Comparison of ENCODE assay signal across 18 cellular contexts in genomic region chr20:57493091-57493615, GRCh38. TPM values are rescaled to one million over a fixed set of nuclear protein-coding genes. Genes with fewer than 3 reads are reported as not detected.
DNase-seq lines count a peak whose midpoint lies in the region; ATAC-seq, FAIRE-seq and TF ChIP-seq lines count a peak whose summit lies in the region.
"Had no signal": no experiment of that assay in that cellular context is flagged by ENCODE, and none has a peak within 500 bp of the region (broad histone marks: within the 10 kb centered on the region; RNA-seq: fewer than 3 reads in every experiment).

No MANE protein-coding gene starts in this region.

- no peak for TF ChIP-seq EP300 in GM12878 (IDR thresholded peaks at IDR 0.05; ENCODE audit: borderline replicate concordance in 1 of 2, control insufficient read depth in 1 of 2, low read depth in 2 of 2, low read length in 2 of 2)

- H4K20me1 ChIP-seq in BLaER1 treated with 17β-estradiol and CSF1 and Interleukin-3, amounts not matched to agents 10 nM and 100 nM: no peaks in the 10 kb centered on the region
- no peaks in the 10 kb centered on the region for H4K20me1 ChIP-seq in Loucy (ENCODE audit: insufficient read depth, low read length, poor library complexity, severe bottlenecking)
- H4K20me1 ChIP-seq in GM12878 (ENCODE audit: control insufficient read depth, insufficient read depth): no peaks in the 10 kb centered on the region
- peaks cover 3% of the 10 kb centered on the region for H4K20me1 ChIP-seq in neural progenitor cell (ENCODE audit: low read depth)

- intact Hi-C loops in GM12878 (cut with micrococcal nuclease; ENCODE audit: unreplicated experiment): no loop called here

- TF ChIP-seq RAD21 in GM12878 (IDR thresholded peaks at IDR 0.05; ENCODE audit: insufficient read depth, low read depth, low read length): no peak

- DNase-seq in GM12878 (ENCODE audit: low read depth, low spot score): no peak
- peak; percentile 49 for DNase-seq in neural progenitor cell (ENCODE audit: low spot score)
- no peak for DNase-seq in stimulated activated CD4-positive, alpha-beta T cell treated with anti-CD3 and anti-CD28 coated beads, Interleukin-4, amount 100 ng/mL, for 4 hours
- no peak for DNase-seq in NCI-H1105 treated with DMSO at 0.1 percent for 48 hours (lab: John Stamatoyannopoulos, UW)
- no peak for DNase-seq in DMS79 treated with DMSO at 0.1 percent for 48 hours (lab: John Stamatoyannopoulos, UW)
- DNase-seq: EL, GOT3, NCI-H1105, NCI-H187, NCI-H69, SHP77, SK-N-SH had no signal

- H3K27me3 Mint-ChIP-seq in neural progenitor cell (ENCODE audit: insufficient read depth, low read depth): peaks cover 4% of the 10 kb centered on the region

- H3K27ac ChIP-seq in BLaER1 treated with 17β-estradiol and CSF1 and Interleukin-3, amounts not matched to agents 10 nM and 100 nM: peak overlapping the region in 8 of 11 experiments; percentile 13 to 51 (median 34); a peak in 10 of 22 replicates
- H3K27ac ChIP-seq in GM12878 (ENCODE audit: control insufficient read depth, insufficient read depth) (no peak overlapping the region), neural progenitor cell (no peak overlapping the region)
- H3K27ac ChIP-seq: A549 had no signal

- 71% methylated on average over 10 of the region's 10 CpGs for WGBS in GM12878 (ENCODE audit: insufficient coverage, insufficient replicate concordance, low lambda C conversion rate, missing lambda C conversion rate)

- H3K79me2 ChIP-seq in Loucy (ENCODE audit: insufficient read depth, low read length) (no peaks in the 10 kb centered on the region), GM12878 (ENCODE audit: control insufficient read depth, insufficient read depth, low read length) (no peaks in the 10 kb centered on the region), neural progenitor cell (ENCODE audit: low read depth) (no peaks in the 10 kb centered on the region)

- TF ChIP-seq POLR2A in GM12878 (IDR thresholded peaks at IDR 0.05; ENCODE audit: low read depth, low read length): no peak

- TF ChIP-seq CTCF in Loucy (conservative IDR thresholded peaks at IDR 0.05; ENCODE audit: low read length) (no peak), GM12878 (IDR thresholded peaks at IDR 0.05 in 2 of 3, conservative IDR thresholded peaks at IDR 0.05 in 1 of 3; ENCODE audit: control insufficient read depth in 2 of 3, extremely low read depth in 1 of 3, insufficient read depth in 1 of 3, low read depth in 3 of 3, low read length in 3 of 3) (no peak), neural progenitor cell (IDR thresholded peaks at IDR 0.05) (no peak)

- H3K36me3 Mint-ChIP-seq in neural progenitor cell: no peaks in the 10 kb centered on the region

- H3K36me3 ChIP-seq in BLaER1 treated with 17β-estradiol and CSF1 and Interleukin-3, amounts not matched to agents 10 nM and 100 nM: peaks cover 0 to 5% (median 0%) of the 10 kb centered on the region in 11 experiments; a peak in 2 of 22 replicates
- no peaks in the 10 kb centered on the region for H3K36me3 ChIP-seq in Loucy (ENCODE audit: insufficient read depth, low read length)
- H3K36me3 ChIP-seq in GM12878 (ENCODE audit: control insufficient read depth in 2 of 2, insufficient read depth in 2 of 2, low read length in 1 of 2): no peaks in the 10 kb centered on the region
- no peaks in the 10 kb centered on the region for H3K36me3 ChIP-seq in neural progenitor cell

- no peaks in the 10 kb centered on the region for H3K27me3 ChIP-seq in BLaER1 treated with 17β-estradiol and CSF1 and Interleukin-3, amounts not matched to agents 10 nM and 100 nM
- H3K27me3 ChIP-seq in Loucy (ENCODE audit: insufficient read depth, low read length, poor library complexity, severe bottlenecking): no peaks in the 10 kb centered on the region
- peaks cover 0 to 2% of the 10 kb centered on the region in 2 experiments; a peak in 1 of 4 replicates for H3K27me3 ChIP-seq in GM12878 (replicated peaks in 1 of 2; ENCODE audit: control insufficient read depth in 2 of 2, insufficient read depth in 2 of 2, low read length in 1 of 2)
- peaks cover 7% of the 10 kb centered on the region for H3K27me3 ChIP-seq in neural progenitor cell

- RAD21 ChIA-PET in GM12878 (lab: Charles Lee; ENCODE audit: unreplicated experiment): interaction anchor here (1.0 to 2.6 kb wide), 13 partner anchors 10 to 112 kb away, joined by 3 to 13 read pairs (median 5); no protein-coding TSS in a partner anchor

- H2AFZ ChIP-seq in Loucy (ENCODE audit: low read length) (0 out of 2 replicates have a peak overlapping the region, but pooled peaks have one; percentile 3), GM12878 (ENCODE audit: control insufficient read depth, low read depth, low read length) (no peak overlapping the region; the same call in 1 of the 2 replicates), neural progenitor cell (replicated peaks) (no peak overlapping the region)

- in situ Hi-C loops in GM12878 (cut with MboI): no loop called here

- H3K27ac Mint-ChIP-seq in neural progenitor cell: no peak overlapping the region
- H3K27ac Mint-ChIP-seq: CD14-positive monocyte had no signal

- SMC1A ChIA-PET in GM12878 (lab: Charles Lee; ENCODE audit: uncharacterized antibody, unreplicated experiment): interaction anchor here (0.7 to 2.8 kb wide), 18 partner anchors 8 to 240 kb away, joined by 3 to 48 read pairs (median 5); partner anchors contain the start of gene RBM38

- no peaks in the 10 kb centered on the region for H3K9me2 ChIP-seq in Loucy (replicated peaks; ENCODE audit: low read depth, low read length)
- H3K9me2 ChIP-seq: SK-N-SH had no signal

- no TSS peak for BruUV-seq in GM12878 (replicated peaks; lab: Mats Ljungman, UMichigan)

- H3K9ac ChIP-seq in BLaER1 treated with 17β-estradiol and CSF1 and Interleukin-3, amounts not matched to agents 10 nM and 100 nM: peak overlapping the region in 10 of 11 experiments; percentile 12 to 60 (median 28); a peak in 14 of 22 replicates
- H3K9ac ChIP-seq in Loucy (ENCODE audit: low read depth, low read length, poor library complexity, severe bottlenecking): peak overlapping the region; percentile 76
- H3K9ac ChIP-seq in GM12878 (ENCODE audit: control insufficient read depth, insufficient read depth, low read length): no peak overlapping the region
- H3K9ac ChIP-seq in neural progenitor cell: no peak overlapping the region
- H3K9ac ChIP-seq: SK-N-SH had no signal

- CTCF ChIA-PET in GM12878 (lab: Yijun Ruan, JAX): interaction anchor here (0.8 to 3.0 kb wide), 13 partner anchors 10 to 114 kb away, joined by 3 to 36 read pairs (median 5); partner anchors contain the start of gene RBM38

- H3F3A ChIP-seq in Loucy (ENCODE audit: low read depth) (no peaks in the 10 kb centered on the region), neural progenitor cell (ENCODE audit: low read depth) (peaks cover 19% of the 10 kb centered on the region)

- H3K9me3 ChIP-seq in BLaER1 treated with 17β-estradiol and CSF1 and Interleukin-3, amounts not matched to agents 10 nM and 100 nM (replicated peaks in 1 of 11): peaks cover 0 to 8% (median 0%) of the 10 kb centered on the region in 11 experiments; a peak in 2 of 22 replicates
- H3K9me3 ChIP-seq in Loucy (ENCODE audit: insufficient read depth, low read depth, low read length) (no peaks in the 10 kb centered on the region), GM12878 (replicated peaks; ENCODE audit: control insufficient read depth, insufficient read depth, low read length) (no peaks in the 10 kb centered on the region; the same call in 2 of the 3 replicates), neural progenitor cell (ENCODE audit: low read depth) (no peaks in the 10 kb centered on the region)
- H3K9me3 ChIP-seq: A549, SK-N-SH had no signal

- peaks cover 20 to 76% (median 40%) of the 10 kb centered on the region in 10 experiments for H3K4me1 ChIP-seq in BLaER1 treated with 17β-estradiol and CSF1 and Interleukin-3, amounts not matched to agents 10 nM and 100 nM
- H3K4me1 ChIP-seq in Loucy (ENCODE audit: insufficient read depth, low read length, poor library complexity, severe bottlenecking) (peaks cover 34% of the 10 kb centered on the region), GM12878 (ENCODE audit: control insufficient read depth, insufficient read depth, low read length) (no peaks in the 10 kb centered on the region), neural progenitor cell (peaks cover 34% of the 10 kb centered on the region)
- H3K4me1 ChIP-seq: A549 had no signal

- H3K4me3 Mint-ChIP-seq in neural progenitor cell: no peak overlapping the region
- H3K4me3 Mint-ChIP-seq: CD14-positive monocyte had no signal

- H3K4me3 ChIP-seq in BLaER1 treated with 17β-estradiol and CSF1 and Interleukin-3, amounts not matched to agents 10 nM and 100 nM: peak overlapping the region in 3 of 10 experiments; percentile 25 to 66 (median 57); a peak in 3 of 20 replicates
- H3K4me3 ChIP-seq in Loucy (ENCODE audit: low read length, poor library complexity, severe bottlenecking) (peak overlapping the region; percentile 17), GM12878 (no peak overlapping the region), neural progenitor cell (no peak overlapping the region)
- H3K4me3 ChIP-seq: A549 had no signal

- H3K9me3 Mint-ChIP-seq in neural progenitor cell: no peaks in the 10 kb centered on the region

- POLR2A ChIA-PET in GM12878 (lab: Charles Lee): interaction anchor here (0.8 to 2.6 kb wide), 8 partner anchors 11 to 103 kb away, joined by 3 to 12 read pairs (median 4); no protein-coding TSS in a partner anchor

- H3K4me2 ChIP-seq in BLaER1 treated with 17β-estradiol and CSF1 and Interleukin-3, amounts not matched to agents 10 nM and 100 nM: peak overlapping the region; percentile 22 to 90 (median 70)
- peak overlapping the region; percentile 85 for H3K4me2 ChIP-seq in Loucy (ENCODE audit: low read depth, low read length, poor library complexity, severe bottlenecking)
- no peak overlapping the region for H3K4me2 ChIP-seq in GM12878 (ENCODE audit: control insufficient read depth, insufficient read depth)
- H3K4me2 ChIP-seq in neural progenitor cell: peak overlapping the region; percentile 62
- H3K4me2 ChIP-seq: A549, SK-N-SH had no signal

- no peak for FAIRE-seq in GM12878 (lab: Jason Lieb, UNC)
- FAIRE-seq: A549 had no signal

- ATAC-seq in GM12878 (no peak), HG03571 (IDR thresholded peaks at IDR 0.05; ENCODE audit: unreplicated experiment) (no peak)
- ATAC-seq: A549, Panc1 had no signal

- H3K4me1 Mint-ChIP-seq in neural progenitor cell: peaks cover 31% of the 10 kb centered on the region

RNA-seq across cellular contexts. Expression of gene CTCFL, which starts 31.8 kb away (rescaled TPM):
- total RNA-seq in GM12878 (2013; cell fraction: nucleolus; rRNA removed): not detected in 2 replicates
- total RNA-seq in GM12878 (2014; rRNA removed): not detected in 2 replicates
- total RNA-seq in GM12878 (2014; rRNA removed; fragmentation: Illumina TruSeq; extraction: Trizol): not detected in 2 replicates
- total RNA-seq in GM12878 (2021): 0.08 and 0.10 TPM in 2 replicates
- polyA plus RNA-seq in GM12878 (2011; ENCODE audit: low read depth): not detected
- 0.03 TPM in 1 of 2 replicates, not detected in the other for polyA plus RNA-seq in GM12878 (2011; rRNA removed)
- 0.03 TPM in 1 of 2 replicates, not detected in the other for polyA plus RNA-seq in GM12878 (2011; cell fraction: cytosol; rRNA removed)
- not detected in 2 replicates for polyA plus RNA-seq in GM12878 (2011; cell fraction: nucleus; rRNA removed)
- 0.06 and 0.18 TPM in 2 replicates for polyA plus RNA-seq in GM12878 (2012)
- polyA plus RNA-seq in GM12878 (2014; fragmentation: Illumina TruSeq; extraction: Trizol): not detected in 2 replicates
- under 1 TPM; 0.06 to 0.09 TPM for polyA plus RNA-seq in GM12878 (2014; fragmentation: Nextera tagmentation; extraction: Ambion mirVana)
- polyA plus RNA-seq in GM12878 (2014; rRNA removed): 0.15 TPM in 1 of 2 replicates, not detected in the other
- under 1 TPM; 0.12 to 0.20 TPM for polyA plus RNA-seq in GM12878 (2016; fragmentation: Nextera tagmentation; extraction: Ambion mirVana)
- polyA minus RNA-seq in GM12878 (2011; rRNA and poly(A)+ RNA removed): 0.07 TPM in 1 of 2 replicates, not detected in the other
- not detected in 2 replicates for polyA minus RNA-seq in GM12878 (2011; cell fraction: cytosol; rRNA and poly(A)+ RNA removed)
- not detected in 2 replicates for polyA minus RNA-seq in GM12878 (2011; cell fraction: nucleus; rRNA and poly(A)+ RNA removed)
- total RNA-seq in neural progenitor cell (ENCODE audit: low replicate concordance): 0.34 TPM in 1 of 2 replicates, not detected in the other
- polyA plus RNA-seq: CD14-positive monocyte, SK-N-SH had no signal

Comparison
In these comparisons a context has a peak if more than half of its experiments do, and no peak if none do; other contexts are left out.
1. H3K27ac ChIP-seq: peak in BLaER1 treated with 17β-estradiol and CSF1 and Interleukin-3, amounts not matched to agents 10 nM and 100 nM (8 of 11); none in GM12878 (single experiment) and neural progenitor cell (single experiment).
2. H3K9ac ChIP-seq: peak in BLaER1 treated with 17β-estradiol and CSF1 and Interleukin-3, amounts not matched to agents 10 nM and 100 nM (10 of 11) and Loucy (single experiment); none in GM12878 (single experiment) and neural progenitor cell (single experiment).